ENCODE assay signal across 10 cellular contexts in genomic region chr10:21315321-21316220, GRCh38.
DNase-seq lines count a peak whose midpoint lies in the region; ATAC-seq and FAIRE-seq lines count a peak whose summit lies in the region.
"Had no signal": no experiment of that assay in that cellular context is flagged by ENCODE, and none has a peak within 500 bp of the region (broad histone marks: within the 10 kb centered on the region; RNA-seq: fewer than 3 reads in every experiment).

No MANE protein-coding gene starts in this region.

- no peaks in the 10 kb centered on the region for H3K36me3 ChIP-seq in MG63
- H3K36me3 ChIP-seq: BLaER1 treated with 17β-estradiol and CSF1 and Interleukin-3, amounts not matched to agents 10 nM and 100 nM had no signal

- peak; percentile 92 for FAIRE-seq in endometrium (lab: Jason Lieb, UNC)
- FAIRE-seq: colon had no signal

- no peak overlapping the region for H3K4me3 ChIP-seq in MG63
- H3K4me3 ChIP-seq: BLaER1 treated with 17β-estradiol and CSF1 and Interleukin-3, amounts not matched to agents 10 nM and 100 nM had no signal

- H3K9me3 ChIP-seq in MG63: no peaks in the 10 kb centered on the region

- ATAC-seq in HG03095 (IDR thresholded peaks at IDR 0.05; ENCODE audit: unreplicated experiment): no peak

- DNase-seq in A172 (ENCODE audit: low spot score) (peak; percentile 87), MG63 (peak; percentile 83), lung microvascular endothelial cell (ENCODE audit: low read depth in 2 of 2) (peak; percentile 40 to 83), UCSD-AML1 (lab: John Stamatoyannopoulos, UW; ENCODE audit: unreplicated experiment) (no peak), NOMO-1 (lab: John Stamatoyannopoulos, UW; ENCODE audit: unreplicated experiment in 2 of 2) (no peak), NCI-H2081 treated with DMSO at 0.1 percent for 48 hours (lab: John Stamatoyannopoulos, UW) (no peak)

- no peaks in the 10 kb centered on the region for H3K27me3 ChIP-seq in MG63
- H3K27me3 ChIP-seq: BLaER1 treated with 17β-estradiol and CSF1 and Interleukin-3, amounts not matched to agents 10 nM and 100 nM had no signal

Comparison
In these comparisons a context has a peak if more than half of its experiments do, and no peak if none do; other contexts are left out.
1. DNase-seq: peak in A172 (single experiment), MG63 (single experiment) and lung microvascular endothelial cell (2 of 2); none in UCSD-AML1 (single experiment), NOMO-1 (0 of 2) and NCI-H2081 treated with DMSO at 0.1 percent for 48 hours (single experiment).